Comparison of ENCODE assay signal across 18 cellular contexts in genomic region chr5:179224741-179225140, GRCh38.
"Had no signal": no experiment of that assay in that cellular context is flagged by ENCODE, and none has a peak within 500 bp of the region (broad histone marks: within the 10 kb centered on the region; RNA-seq: fewer than 3 reads in every experiment).

No MANE protein-coding gene starts in this region.

- H3K27me3 Mint-ChIP-seq: activated CD4-positive, alpha-beta T cell treated with anti-CD3 and anti-CD28 coated beads for 36 hours; activated naive CD8-positive, alpha-beta T cell had no signal

- DNase-seq: activated CD4-positive, alpha-beta T cell treated with anti-CD3 and anti-CD28 coated beads for 36 hours; activated CD4-positive, alpha-beta T cell treated with anti-CD3 and anti-CD28 coated beads, Interleukin-2, amount 50 U/mL, for 48 hours; activated gamma-delta T cell; activated T-cell treated with anti-CD3 and anti-CD28 coated beads, Interleukin-2, amount 50 U/mL, for 48 hours; caudate nucleus; kidney glomerular epithelial cell; left ventricle myocardium inferior; naive thymus-derived CD4-positive, alpha-beta T cell; stimulated activated CD4-positive, alpha-beta T cell treated with anti-CD3 and anti-CD28 coated beads, Interleukin-2, amount 100 ng/mL, for 24 hours; stimulated activated naive CD4-positive, alpha-beta T cell treated with Interleukin-2 at 50 U/mL for 16 hours had no signal

- H3K4me3 ChIP-seq: gastroesophageal sphincter, heart left ventricle, left ventricle myocardium inferior, tibial artery, vagina had no signal

- H3K27me3 ChIP-seq: gastroesophageal sphincter, heart left ventricle, tibial artery, vagina had no signal

- H3K4me1 Mint-ChIP-seq: activated CD4-positive, alpha-beta T cell treated with anti-CD3 and anti-CD28 coated beads for 36 hours; naive thymus-derived CD4-positive, alpha-beta T cell had no signal

- H3K36me3 ChIP-seq: gastroesophageal sphincter, heart left ventricle, left ventricle myocardium inferior, tibial artery, vagina had no signal

- H3K4me1 ChIP-seq: heart left ventricle, left ventricle myocardium inferior had no signal

- ATAC-seq: activated CD4-positive, alpha-beta T cell treated with anti-CD3 and anti-CD28 coated beads for 36 hours; esophagus mucosa; gastroesophageal sphincter; heart left ventricle; naive thymus-derived CD4-positive, alpha-beta T cell; WTC11 had no signal

- H3K27ac ChIP-seq: gastroesophageal sphincter, heart left ventricle, left ventricle myocardium inferior, tibial artery, vagina had no signal

- H3K27ac Mint-ChIP-seq: activated CD4-positive, alpha-beta T cell treated with anti-CD3 and anti-CD28 coated beads for 36 hours; activated naive CD8-positive, alpha-beta T cell; naive thymus-derived CD4-positive, alpha-beta T cell; T-helper 2 cell treated with Interferon-gamma antibody and Interleukin-4, amounts not matched to agents 5 μg/mL and 100 μg/mL, for 36 hours; WTC11 had no signal

- H3K4me3 Mint-ChIP-seq: activated CD4-positive, alpha-beta T cell treated with anti-CD3 and anti-CD28 coated beads for 36 hours; activated naive CD8-positive, alpha-beta T cell; naive thymus-derived CD4-positive, alpha-beta T cell; T-helper 2 cell treated with Interferon-gamma antibody and Interleukin-4, amounts not matched to agents 5 μg/mL and 100 μg/mL, for 36 hours; WTC11 had no signal

- H3K9me3 ChIP-seq: gastroesophageal sphincter, heart left ventricle, left ventricle myocardium inferior, tibial artery, vagina had no signal

- H3K36me3 Mint-ChIP-seq: activated naive CD8-positive, alpha-beta T cell had no signal
